Comparison of ENCODE assay signal across 22 cellular contexts in the genomic region with DNA sequence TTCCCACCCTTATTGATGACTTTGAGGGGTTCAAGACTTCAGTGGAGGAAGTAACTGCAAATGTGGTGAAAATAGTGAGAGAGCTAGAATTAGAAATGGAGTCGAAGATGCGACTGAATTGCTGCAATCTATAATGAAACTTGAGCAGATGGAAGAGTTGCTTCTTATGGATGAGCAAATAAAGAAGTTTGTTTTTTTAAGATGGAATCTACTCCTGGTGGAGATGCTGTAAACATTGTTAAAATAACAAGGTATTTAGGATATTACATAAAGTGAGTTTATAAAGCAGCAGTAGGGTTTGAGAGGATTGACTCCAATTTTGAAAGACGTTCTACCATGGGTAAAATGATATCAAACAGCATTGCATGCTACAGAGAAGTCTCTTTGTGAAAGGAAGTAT.
"Had no signal": no experiment of that assay in that cellular context is flagged by ENCODE, and none has a peak within 500 bp of the region (broad histone marks: within the 10 kb centered on the region; RNA-seq: fewer than 3 reads in every experiment).

No MANE protein-coding gene starts in this region.

- ATAC-seq: activated CD4-positive, CD25-positive, alpha-beta regulatory T cell treated with anti-CD3 and anti-CD28 coated beads, Interleukin-2, amount 50 U/mL, for 24 hours; activated CD8-positive, alpha-beta T cell treated with anti-CD3 and anti-CD28 coated beads, Interleukin-2, amount 10 ng/mL, durations not matched to agents 7 days and 5 days; K562 had no signal

- H3K36me3 Mint-ChIP-seq: activated naive CD4-positive, alpha-beta T cell treated with anti-CD3 and anti-CD28 coated beads, Interleukin-2, amount 50 U/mL, for 72 hours had no signal

- DNase-seq: activated CD4-positive, alpha-beta T cell treated with anti-CD3 and anti-CD28 coated beads for 48 hours; activated CD4-positive, alpha-beta T cell treated with anti-CD3 and anti-CD28 coated beads, Interleukin-2, amount 50 U/mL, for 4 hours; activated CD8-positive, alpha-beta memory T cell treated with anti-CD3 and anti-CD28 coated beads, Interleukin-2, amount 50 U/mL, for 48 hours; activated CD8-positive, alpha-beta T cell treated with anti-CD3 and anti-CD28 coated beads, Interleukin-2, amount 10 ng/mL, durations not matched to agents 7 days and 5 days; activated effector memory CD4-positive, alpha-beta T cell treated with anti-CD3 and anti-CD28 coated beads, Interleukin-2, amount 50 U/mL, for 16 hours; activated naive CD4-positive, alpha-beta T cell treated with Interleukin-2 at 50 U/mL for 16 hours; activated T-cell treated with anti-CD3 and anti-CD28 coated beads, Interleukin-2, amount 50 U/mL, for 24 hours; adrenal gland; anterior cingulate cortex; cerebellar nuclear complex; Karpas-422; NCI-H1105 treated with DMSO at 0.1 percent for 48 hours; NCI-H146; NCI-H187 treated with DMSO at 0.1 percent for 48 hours; NCI-H2081 treated with DMSO at 0.1 percent for 48 hours; NCI-H446; NCI-H524; SIG-M5; WERI-Rb-1 had no signal

- H3K27me3 ChIP-seq: adrenal gland had no signal

- H3K27me3 Mint-ChIP-seq: activated T-cell treated with anti-CD3 and anti-CD28 coated beads, Interleukin-2, amount 50 U/mL, for 24 hours had no signal

- H3K4me3 Mint-ChIP-seq: activated CD8-positive, alpha-beta T cell treated with anti-CD3 and anti-CD28 coated beads, Interleukin-2, amount 10 ng/mL, durations not matched to agents 7 days and 5 days; activated T-cell treated with anti-CD3 and anti-CD28 coated beads, Interleukin-2, amount 50 U/mL, for 24 hours had no signal

- H3K27ac Mint-ChIP-seq: activated CD8-positive, alpha-beta T cell treated with anti-CD3 and anti-CD28 coated beads, Interleukin-2, amount 10 ng/mL, durations not matched to agents 7 days and 5 days; activated naive CD4-positive, alpha-beta T cell treated with anti-CD3 and anti-CD28 coated beads, Interleukin-2, amount 50 U/mL, for 72 hours; activated T-cell treated with anti-CD3 and anti-CD28 coated beads, Interleukin-2, amount 50 U/mL, for 24 hours had no signal

- H3K27ac ChIP-seq: adrenal gland, WERI-Rb-1 had no signal

- H3K9me3 Mint-ChIP-seq: activated naive CD4-positive, alpha-beta T cell treated with anti-CD3 and anti-CD28 coated beads, Interleukin-2, amount 50 U/mL, for 72 hours; activated T-cell treated with anti-CD3 and anti-CD28 coated beads, Interleukin-2, amount 50 U/mL, for 24 hours had no signal

- H3K4me3 ChIP-seq: adrenal gland, K562 had no signal

- H3K9me3 ChIP-seq: adrenal gland had no signal

- H3K4me1 ChIP-seq: adrenal gland had no signal
